In genomic region chr15:82831894-82832600, GRCh38 we compare ENCODE assay signal across 12 cellular contexts. TPM values are rescaled to one million over a fixed set of nuclear protein-coding genes. Genes with fewer than 3 reads are reported as not detected.
DNase-seq lines count a peak whose midpoint lies in the region; ATAC-seq, FAIRE-seq and TF ChIP-seq lines count a peak whose summit lies in the region.
"Had no signal": no experiment of that assay in that cellular context is flagged by ENCODE, and none has a peak within 500 bp of the region (broad histone marks: within the 10 kb centered on the region; RNA-seq: fewer than 3 reads in every experiment).

No MANE protein-coding gene starts in this region.

- TF ChIP-seq RAD21 in GM12878 (IDR thresholded peaks at IDR 0.05; ENCODE audit: insufficient read depth, low read depth, low read length), result no peak

- H3K36me3 ChIP-seq in GM12878 (ENCODE audit: control insufficient read depth in 2 of 2, insufficient read depth in 2 of 2, low read length in 1 of 2), result peaks cover 29% of the 10 kb centered on the region in 2 experiments

- H3K36me3 Mint-ChIP-seq in activated CD4-positive, alpha-beta T cell treated with anti-CD3 and anti-CD28 coated beads, Interleukin-2, amount 10 ng/mL, durations not matched to agents 24 days and 14 days (ENCODE audit: low read depth), result peaks cover 84% of the 10 kb centered on the region

- peak overlapping the region; percentile 95 for H3K27ac Mint-ChIP-seq in activated CD4-positive, alpha-beta T cell treated with anti-CD3 and anti-CD28 coated beads, Interleukin-2, amount 10 ng/mL, durations not matched to agents 24 days and 14 days

- no peak for ATAC-seq in GM12878
- ATAC-seq: K562 had no signal

- WGBS in GM12878 (ENCODE audit: insufficient coverage, insufficient replicate concordance, low lambda C conversion rate, missing lambda C conversion rate), result 79% methylated on average over 5 of the region's 5 CpGs

- CTCF ChIA-PET in GM12878 (lab: Yijun Ruan, JAX), result interaction anchor here (1.0 to 2.3 kb wide), 9 partner anchors 13 to 301 kb away, joined by 3 to 10 read pairs (median 4); no protein-coding TSS in a partner anchor

- RAD21 ChIA-PET in GM12878 (lab: Charles Lee; ENCODE audit: unreplicated experiment), result interaction anchor here (0.7 to 2.0 kb wide), 7 partner anchors 13 to 608 kb away, joined by 3 to 19 read pairs (median 5); partner anchors contain the start of gene FSD2

- peaks cover 13% of the 10 kb centered on the region; the same call in 1 of the 2 replicates for H4K20me1 ChIP-seq in GM12878 (ENCODE audit: control insufficient read depth, insufficient read depth)

- H3K4me3 ChIP-seq in GM12878, result 0 out of 2 replicates have a peak overlapping the region, but pooled peaks have one; percentile 28
- H3K4me3 ChIP-seq: K562 had no signal

- H2AFZ ChIP-seq in GM12878 (ENCODE audit: control insufficient read depth, low read depth, low read length), result no peak overlapping the region

- no peak overlapping the region for H3K9ac ChIP-seq in GM12878 (ENCODE audit: control insufficient read depth, insufficient read depth, low read length)

- SMC1A ChIA-PET in GM12878 (lab: Charles Lee; ENCODE audit: uncharacterized antibody, unreplicated experiment), result interaction anchor here (0.9 to 2.9 kb wide), 11 partner anchors 16 to 192 kb away, joined by 3 to 15 read pairs (median 4); partner anchors contain the start of genes C15orf40, FSD2 and WHAMM

- H3K4me1 Mint-ChIP-seq in activated CD4-positive, alpha-beta T cell treated with anti-CD3 and anti-CD28 coated beads, Interleukin-2, amount 10 ng/mL, durations not matched to agents 24 days and 14 days, result peaks cover 40% of the 10 kb centered on the region

- peak; percentile 44 for DNase-seq in activated CD4-positive, alpha-beta T cell treated with anti-CD3 and anti-CD28 coated beads, Interleukin-2, amount 10 ng/mL, durations not matched to agents 24 days and 14 days
- DNase-seq in activated CD4-positive, alpha-beta T cell treated with anti-CD3 and anti-CD28 coated beads, Interleukin-2, amount 50 U/mL, for 48 hours, result no peak
- DNase-seq in HT-29 (ENCODE audit: low spot score) (peak; percentile 26), GM12878 (ENCODE audit: low read depth, low spot score) (no peak), renal cortical epithelial cell (ENCODE audit: low read depth) (peak; percentile 42), HK-2 (ENCODE audit: unreplicated experiment) (no peak), 8988T (no peak), NCI-H82 treated with DMSO at 0.1 percent for 48 hours (lab: John Stamatoyannopoulos, UW; ENCODE audit: unreplicated experiment) (no peak)
- DNase-seq: activated CD4-positive, alpha-beta T cell treated with anti-CD3 and anti-CD28 coated beads, Interleukin-2, amount 50 U/mL, for 1 hour; SHP77 had no signal

- H3K27ac ChIP-seq in GM12878 (ENCODE audit: control insufficient read depth, insufficient read depth), result peak overlapping the region; percentile 56; the same call in 1 of the 2 replicates

- H3K4me3 Mint-ChIP-seq in activated CD4-positive, alpha-beta T cell treated with anti-CD3 and anti-CD28 coated beads, Interleukin-2, amount 10 ng/mL, durations not matched to agents 24 days and 14 days, result peak overlapping the region; percentile 65

- no peak for TF ChIP-seq POLR2A in GM12878 (IDR thresholded peaks at IDR 0.05; ENCODE audit: low read depth, low read length)

- TF ChIP-seq CTCF in GM12878 (IDR thresholded peaks at IDR 0.05 in 2 of 3, conservative IDR thresholded peaks at IDR 0.05 in 1 of 3; ENCODE audit: control insufficient read depth in 2 of 3, extremely low read depth in 1 of 3, insufficient read depth in 1 of 3, low read depth in 3 of 3, low read length in 3 of 3), result no peak

- H3K27me3 Mint-ChIP-seq in activated CD4-positive, alpha-beta T cell treated with anti-CD3 and anti-CD28 coated beads, Interleukin-2, amount 10 ng/mL, durations not matched to agents 24 days and 14 days, result no peaks in the 10 kb centered on the region

- no peaks in the 10 kb centered on the region for H3K79me2 ChIP-seq in GM12878 (ENCODE audit: control insufficient read depth, insufficient read depth, low read length)

- no peaks in the 10 kb centered on the region for H3K9me3 Mint-ChIP-seq in activated CD4-positive, alpha-beta T cell treated with anti-CD3 and anti-CD28 coated beads, Interleukin-2, amount 10 ng/mL, durations not matched to agents 24 days and 14 days

- H3K4me1 ChIP-seq in GM12878 (ENCODE audit: control insufficient read depth, insufficient read depth, low read length), result peaks cover 18% of the 10 kb centered on the region

- in situ Hi-C loops in GM12878 (cut with MboI), result loop anchor here (10.0 kb wide), 2 partner anchors 287 to 1537 kb away; partner anchors contain the start of gene RPS17

- no peaks in the 10 kb centered on the region for H3K9me3 ChIP-seq in GM12878 (replicated peaks; ENCODE audit: control insufficient read depth, insufficient read depth, low read length)

- no TSS peak for BruUV-seq in GM12878 (replicated peaks; lab: Mats Ljungman, UMichigan)

- intact Hi-C loops in activated CD4-positive, alpha-beta T cell treated with anti-CD3 and anti-CD28 coated beads, Interleukin-2, amount 10 ng/mL, durations not matched to agents 24 days and 14 days (cut with micrococcal nuclease), result loop anchor here (1.0 to 5.0 kb wide), 3 partner anchors 21 to 370 kb away; partner anchors contain the start of gene C15orf40
- intact Hi-C loops in GM12878 (cut with micrococcal nuclease; ENCODE audit: unreplicated experiment), result loop anchor here (1.0 to 10.0 kb wide), 3 partner anchors 21 to 297 kb away; partner anchors contain the start of gene RAMAC

- no peak for FAIRE-seq in GM12878 (lab: Jason Lieb, UNC)
- FAIRE-seq: K562 had no signal

- H3K27me3 ChIP-seq in GM12878 (replicated peaks in 1 of 2; ENCODE audit: control insufficient read depth in 2 of 2, insufficient read depth in 2 of 2, low read length in 1 of 2), result no peaks in the 10 kb centered on the region

- H3K4me2 ChIP-seq in GM12878 (ENCODE audit: control insufficient read depth, insufficient read depth), result peak overlapping the region; percentile 80

- no peak for TF ChIP-seq EP300 in GM12878 (IDR thresholded peaks at IDR 0.05; ENCODE audit: borderline replicate concordance in 1 of 2, control insufficient read depth in 1 of 2, low read depth in 2 of 2, low read length in 2 of 2)

- POLR2A ChIA-PET in GM12878 (lab: Charles Lee), result interaction anchor here (1.8 to 2.2 kb wide), 2 partner anchors 21 to 81 kb away, joined by 8 to 20 read pairs; no protein-coding TSS in a partner anchor

TF ChIP-seq in GM12878, 131 proteins besides CTCF, POLR2A, EP300 and RAD21 (continues in another document):
- TF ChIP-seq IRF4 (IDR thresholded peaks at IDR 0.05; ENCODE audit: low read depth, low read length) (no peak), ZNF207 (IDR thresholded peaks at IDR 0.05; ENCODE audit: borderline replicate concordance) (0 out of 2 replicates have a peak, but pooled peaks have one; percentile 47)

RNA-seq across cellular contexts. Expression of gene WHAMM, which starts 22.6 kb away (rescaled TPM):
- 5.1 and 6.7 TPM in 2 replicates for total RNA-seq in activated CD4-positive, alpha-beta T cell treated with anti-CD3 and anti-CD28 coated beads, Interleukin-2, amount 10 ng/mL, durations not matched to agents 24 days and 14 days
- total RNA-seq in HT-29 (2014; rRNA removed; shearing (Covaris generic)), result 5.2 and 6.4 TPM in 2 replicates
- total RNA-seq in GM12878 (2013; cell fraction: nucleolus; rRNA removed), result 14.5 and 15.4 TPM in 2 replicates
- 2.3 and 3.1 TPM in 2 replicates for total RNA-seq in GM12878 (2014; rRNA removed)
- total RNA-seq in GM12878 (2014; rRNA removed; fragmentation: Illumina TruSeq; extraction: Trizol), result 2.2 and 2.3 TPM in 2 replicates
- 2.9 and 4.2 TPM in 2 replicates for total RNA-seq in GM12878 (2021)
- polyA plus RNA-seq in GM12878 (2011; ENCODE audit: low read depth), result 3.1 TPM
- polyA plus RNA-seq in GM12878 (2011; rRNA removed), result 6.5 and 6.7 TPM in 2 replicates
- polyA plus RNA-seq in GM12878 (2011; cell fraction: cytosol; rRNA removed), result 5.1 and 5.2 TPM in 2 replicates
- 8.8 and 11.4 TPM in 2 replicates for polyA plus RNA-seq in GM12878 (2011; cell fraction: nucleus; rRNA removed)
- 4.2 and 5.0 TPM in 2 replicates for polyA plus RNA-seq in GM12878 (2012)
- 3.0 and 8.2 TPM in 2 replicates for polyA plus RNA-seq in GM12878 (2014; fragmentation: Illumina TruSeq; extraction: Trizol)
- 1 to 10 TPM; 1.7 to 1.8 TPM for polyA plus RNA-seq in GM12878 (2014; fragmentation: Nextera tagmentation; extraction: Ambion mirVana)
- 3.0 and 3.3 TPM in 2 replicates for polyA plus RNA-seq in GM12878 (2014; rRNA removed)
- polyA plus RNA-seq in GM12878 (2016; fragmentation: Nextera tagmentation; extraction: Ambion mirVana), result 1 to 10 TPM in 1 of 2 experiments, under 1 TPM in 1; 0.87 to 2.7 TPM
- polyA minus RNA-seq in GM12878 (2011; rRNA and poly(A)+ RNA removed), result 2.2 and 2.4 TPM in 2 replicates
- 2.3 and 2.5 TPM in 2 replicates for polyA minus RNA-seq in GM12878 (2011; cell fraction: cytosol; rRNA and poly(A)+ RNA removed)
- 3.6 and 7.5 TPM in 2 replicates for polyA minus RNA-seq in GM12878 (2011; cell fraction: nucleus; rRNA and poly(A)+ RNA removed)
- total RNA-seq in renal cortical epithelial cell, result 9.0 and 12.7 TPM in 2 replicates

RNA-seq across cellular contexts. Expression of gene FSD2, which starts 26.2 kb away (rescaled TPM):
- not detected in 2 replicates for total RNA-seq in activated CD4-positive, alpha-beta T cell treated with anti-CD3 and anti-CD28 coated beads, Interleukin-2, amount 10 ng/mL, durations not matched to agents 24 days and 14 days
- total RNA-seq in HT-29 (2014; rRNA removed; shearing (Covaris generic)), result not detected in 2 replicates
- 0.15 TPM in 1 of 2 replicates, not detected in the other for total RNA-seq in GM12878 (2013; cell fraction: nucleolus; rRNA removed)
- under 0.01 TPM in 1 of 2 replicates, not detected in the other for total RNA-seq in GM12878 (2014; rRNA removed)
- total RNA-seq in GM12878 (2014; rRNA removed; fragmentation: Illumina TruSeq; extraction: Trizol), result 0.05 and 0.13 TPM in 2 replicates
- not detected in 2 replicates for total RNA-seq in GM12878 (2021)
- not detected for polyA plus RNA-seq in GM12878 (2011; ENCODE audit: low read depth)
- 0.01 TPM in 2 replicates for polyA plus RNA-seq in GM12878 (2011; rRNA removed)
- polyA plus RNA-seq in GM12878 (2011; cell fraction: cytosol; rRNA removed), result not detected in 2 replicates
- polyA plus RNA-seq in GM12878 (2011; cell fraction: nucleus; rRNA removed), result 0.03 TPM in 2 replicates
- 0.04 TPM in 2 replicates for polyA plus RNA-seq in GM12878 (2012)
- 0.07 and 0.78 TPM in 2 replicates for polyA plus RNA-seq in GM12878 (2014; fragmentation: Illumina TruSeq; extraction: Trizol)
- under 1 TPM in 1 of 2 experiments, not detected in 1; 0.03 TPM for polyA plus RNA-seq in GM12878 (2014; fragmentation: Nextera tagmentation; extraction: Ambion mirVana)
- 0.18 TPM in 1 of 2 replicates, not detected in the other for polyA plus RNA-seq in GM12878 (2014; rRNA removed)
- under 1 TPM; 0.35 to 0.39 TPM for polyA plus RNA-seq in GM12878 (2016; fragmentation: Nextera tagmentation; extraction: Ambion mirVana)
- 0.05 and 0.15 TPM in 2 replicates for polyA minus RNA-seq in GM12878 (2011; rRNA and poly(A)+ RNA removed)
- not detected in 2 replicates for polyA minus RNA-seq in GM12878 (2011; cell fraction: cytosol; rRNA and poly(A)+ RNA removed)
- polyA minus RNA-seq in GM12878 (2011; cell fraction: nucleus; rRNA and poly(A)+ RNA removed), result not detected in 2 replicates
- 0.17 TPM in 1 of 2 replicates, not detected in the other for total RNA-seq in renal cortical epithelial cell
- total RNA-seq: K562 had no signal
- polyA plus RNA-seq: neural cell had no signal

Comparison
In these comparisons a context has a peak if more than half of its experiments do, and no peak if none do; other contexts are left out.
1. DNase-seq: peak in activated CD4-positive, alpha-beta T cell treated with anti-CD3 and anti-CD28 coated beads, Interleukin-2, amount 10 ng/mL, durations not matched to agents 24 days and 14 days (single experiment), HT-29 (single experiment) and renal cortical epithelial cell (single experiment); none in activated CD4-positive, alpha-beta T cell treated with anti-CD3 and anti-CD28 coated beads, Interleukin-2, amount 50 U/mL, for 48 hours (0 of 2), GM12878 (single experiment), HK-2 (single experiment), 8988T (single experiment) and NCI-H82 treated with DMSO at 0.1 percent for 48 hours (single experiment).